ENCODE assay signal across 10 cellular contexts in genomic region chr11:134511255-134511654, GRCh38.
"Had no signal": no experiment of that assay in that cellular context is flagged by ENCODE, and none has a peak within 500 bp of the region (broad histone marks: within the 10 kb centered on the region; RNA-seq: fewer than 3 reads in every experiment).

No MANE protein-coding gene starts in this region.

- H3K27ac Mint-ChIP-seq: endodermal cell, mesothelial cell of epicardium had no signal

- H3K36me3 Mint-ChIP-seq: mesothelial cell of epicardium had no signal

- DNase-seq: effector CD4-positive, alpha-beta T cell; erythroblast; foreskin keratinocyte; kidney glomerular epithelial cell; stimulated activated CD4-positive, alpha-beta T cell treated with anti-CD3 and anti-CD28 coated beads, Interleukin-2, amount 100 ng/mL, for 48 hours; stimulated activated naive CD4-positive, alpha-beta T cell treated with Interleukin-2 at 50 U/mL for 16 hours; thyroid gland had no signal

- H3K4me3 Mint-ChIP-seq: endodermal cell, mesothelial cell of epicardium had no signal

- H3K9me3 Mint-ChIP-seq: endodermal cell, mesothelial cell of epicardium had no signal

- H3K4me1 Mint-ChIP-seq: mesothelial cell of epicardium had no signal

- ATAC-seq: foreskin keratinocyte, left lung had no signal
